ENCODE assay signal across 32 cellular contexts in genomic region chr22:32083814-32084213, GRCh38. TPM values are rescaled to one million over a fixed set of nuclear protein-coding genes. Genes with fewer than 3 reads are reported as not detected.
DNase-seq lines count a peak whose midpoint lies in the region; ATAC-seq, FAIRE-seq and TF ChIP-seq lines count a peak whose summit lies in the region.
"Had no signal": no experiment of that assay in that cellular context is flagged by ENCODE, and none has a peak within 500 bp of the region (broad histone marks: within the 10 kb centered on the region; RNA-seq: fewer than 3 reads in every experiment).

No MANE protein-coding gene starts in this region.

- H3K36me3 ChIP-seq in liver (ENCODE audit: control insufficient read depth in 4 of 4, insufficient read depth in 3 of 4, low read depth in 1 of 4, low read length in 3 of 4) (no peaks in the 10 kb centered on the region), HepG2 (replicated peaks in 1 of 2; ENCODE audit: control insufficient read depth in 1 of 2, insufficient read depth in 2 of 2, low read length in 2 of 2) (no peaks in the 10 kb centered on the region), neuronal stem cell (replicated peaks in 1 of 2; ENCODE audit: control insufficient read depth in 2 of 2, insufficient read depth in 2 of 2, low read length in 2 of 2) (no peaks in the 10 kb centered on the region)
- H3K36me3 ChIP-seq: BE2C, BLaER1 had no signal

- no peak overlapping the region for H2BK15ac ChIP-seq in neuronal stem cell (ENCODE audit: low read length)

- H3K9me3 ChIP-seq in liver (ENCODE audit: control insufficient read depth in 4 of 4, low read length in 3 of 4) = no peaks in the 10 kb centered on the region
- no peaks in the 10 kb centered on the region for H3K9me3 ChIP-seq in HepG2 (ENCODE audit: low read length)
- no peaks in the 10 kb centered on the region for H3K9me3 ChIP-seq in neuronal stem cell (replicated peaks in 1 of 2; ENCODE audit: control insufficient read depth in 2 of 2, insufficient read depth in 1 of 2, low read depth in 1 of 2, low read length in 2 of 2)
- H3K9me3 ChIP-seq: BE2C, BLaER1 had no signal

- H3K18ac ChIP-seq in neuronal stem cell (ENCODE audit: low read length) = peak overlapping the region; percentile 59

- POLR2A ChIA-PET in HepG2 (lab: Yijun Ruan, JAX) = no interaction called here

- CTCF ChIA-PET in HepG2 (lab: Yijun Ruan, JAX; ENCODE audit: low intra/inter-chr PET ratio, low total read pairs) = no interaction called here

- no peaks in the 10 kb centered on the region for H3K4me1 Mint-ChIP-seq in stimulated activated naive CD8-positive, alpha-beta T cell treated with anti-CD3 and anti-CD28 coated beads, Interleukin-15, amount 100 ng/mL, for 72 hours
- H3K4me1 Mint-ChIP-seq: CD4-positive, alpha-beta memory T cell; CD4-positive, CD25-positive, alpha-beta regulatory T cell; CD8-positive, alpha-beta memory T cell had no signal

- peaks cover 25% of the 10 kb centered on the region for H3K27me3 Mint-ChIP-seq in stimulated activated naive CD8-positive, alpha-beta T cell treated with anti-CD3 and anti-CD28 coated beads, Interleukin-15, amount 100 ng/mL, for 72 hours

- no peak overlapping the region for H2BK12ac ChIP-seq in neuronal stem cell (ENCODE audit: low read length)

- intact Hi-C loops in HepG2 (cut with micrococcal nuclease; ENCODE audit: unreplicated experiment) = loop anchor here (10.0 kb wide), 1 partner anchor 419 kb away; the partner anchor contains the start of gene PISD

- H2BK120ac ChIP-seq in neuronal stem cell (ENCODE audit: low read depth, low read length) = no peak overlapping the region

- H3K4me3 ChIP-seq in liver (ENCODE audit: low read depth in 1 of 3, low read length in 3 of 3) (no peak overlapping the region), HepG2 (replicated peaks in 1 of 3; ENCODE audit: insufficient read depth in 1 of 3, low read depth in 2 of 3, low read length in 3 of 3) (no peak overlapping the region), neuronal stem cell (ENCODE audit: low read length in 2 of 2) (no peak overlapping the region)
- H3K4me3 ChIP-seq: BLaER1, GM12878 had no signal

- no peak overlapping the region for H3K4ac ChIP-seq in neuronal stem cell (ENCODE audit: low read length)

- FAIRE-seq in HepG2 (lab: Jason Lieb, UNC) = no peak
- FAIRE-seq: A204.1, GM12878, GM12892, GM18507 had no signal

- no TSS peak for BruUV-seq in HepG2 (replicated peaks; lab: Mats Ljungman, UMichigan)

- no peak overlapping the region for H3K14ac ChIP-seq in neuronal stem cell (ENCODE audit: low read length)

- in situ Hi-C loops in HepG2 (cut with HindIII; ENCODE audit: extremely low pct_ligation_motif_present, low pct_unique_long_range_greater_than_20kb) = loop anchor here (5.0 to 25.0 kb wide), 2 partner anchors 107 to 422 kb away; partner anchors contain the start of gene PISD

- H3K9me3 Mint-ChIP-seq in stimulated activated naive CD8-positive, alpha-beta T cell treated with anti-CD3 and anti-CD28 coated beads, Interleukin-15, amount 100 ng/mL, for 72 hours = no peaks in the 10 kb centered on the region
- H3K9me3 Mint-ChIP-seq: CD14-positive monocyte; CD4-positive, alpha-beta memory T cell; CD8-positive, alpha-beta memory T cell had no signal

- no peak for TF ChIP-seq POLR2A in HepG2 (IDR thresholded peaks at IDR 0.05; ENCODE audit: insufficient read depth in 1 of 2, low read depth in 2 of 2, low read length in 2 of 2)

- no peak overlapping the region for H3K4me3 Mint-ChIP-seq in stimulated activated naive CD8-positive, alpha-beta T cell treated with anti-CD3 and anti-CD28 coated beads, Interleukin-15, amount 100 ng/mL, for 72 hours
- H3K4me3 Mint-ChIP-seq: CD14-positive monocyte; CD4-positive, alpha-beta memory T cell; CD4-positive, CD25-positive, alpha-beta regulatory T cell; CD8-positive, alpha-beta memory T cell had no signal

- no peak overlapping the region for H2AK5ac ChIP-seq in neuronal stem cell (ENCODE audit: low read depth, low read length)

- H3K79me1 ChIP-seq in neuronal stem cell (ENCODE audit: low read depth, low read length) = no peaks in the 10 kb centered on the region

- H4K8ac ChIP-seq in neuronal stem cell (ENCODE audit: low read depth, low read length) = no peak overlapping the region

- H3K4me1 ChIP-seq in liver (ENCODE audit: control insufficient read depth in 4 of 4, insufficient read depth in 4 of 4, low read length in 3 of 4) = peaks cover 0 to 24% (median 15%) of the 10 kb centered on the region in 4 donors
- H3K4me1 ChIP-seq in HepG2 (ENCODE audit: insufficient read depth, low read length) = no peaks in the 10 kb centered on the region
- peaks cover 0 to 2% of the 10 kb centered on the region in 2 donors for H3K4me1 ChIP-seq in neuronal stem cell (ENCODE audit: control insufficient read depth in 2 of 2, insufficient read depth in 1 of 2, low read depth in 1 of 2, low read length in 2 of 2)
- H3K4me1 ChIP-seq: BE2C, BLaER1 had no signal

- no peak overlapping the region for H2AFZ ChIP-seq in HepG2 (ENCODE audit: low read length)
- no peak overlapping the region for H2AFZ ChIP-seq in neuronal stem cell (ENCODE audit: low read length)

- no peaks in the 10 kb centered on the region for H3K79me2 ChIP-seq in HepG2 (ENCODE audit: insufficient read depth, low read length)

- H3K9ac ChIP-seq in liver (ENCODE audit: low read depth in 1 of 2, low read length in 2 of 2) (no peak overlapping the region), HepG2 (ENCODE audit: insufficient read depth, low read depth, low read length) (no peak overlapping the region), neuronal stem cell (ENCODE audit: low read depth, low read length, poor library complexity) (no peak overlapping the region)
- H3K9ac ChIP-seq: BLaER1 had no signal

- H4K20me1 ChIP-seq in HepG2 (ENCODE audit: insufficient read depth, low read length) = no peaks in the 10 kb centered on the region
- H4K20me1 ChIP-seq: BLaER1 had no signal

- TF ChIP-seq CTCF in liver (IDR thresholded peaks at IDR 0.05; ENCODE audit: low read depth, low read length, missing input control) (no peak), HepG2 (CRISPR knock-in tag; IDR thresholded peaks at IDR 0.05) (no peak)

- peak overlapping the region; percentile 62 for H3K23ac ChIP-seq in neuronal stem cell (ENCODE audit: low read depth, low read length, poor library complexity)

- H4K91ac ChIP-seq in neuronal stem cell (ENCODE audit: low read depth, low read length, poor library complexity) = no peak overlapping the region

- H3K4me2 ChIP-seq in HepG2 (ENCODE audit: low read depth, low read length) = no peak overlapping the region
- no peak overlapping the region for H3K4me2 ChIP-seq in neuronal stem cell (ENCODE audit: insufficient read depth, low read length, poor library complexity, severe bottlenecking)
- H3K4me2 ChIP-seq: BLaER1 had no signal

- H3K27me3 ChIP-seq in liver (ENCODE audit: control insufficient read depth in 4 of 4, insufficient read depth in 4 of 4, low read length in 3 of 4) = no peaks in the 10 kb centered on the region
- no peaks in the 10 kb centered on the region; a peak in 3 of 5 replicates for H3K27me3 ChIP-seq in HepG2 (ENCODE audit: control insufficient read depth in 1 of 2, insufficient read depth in 2 of 2, low read length in 2 of 2)
- peaks cover 0 to 3% (median 0%) of the 10 kb centered on the region in 3 experiments for H3K27me3 ChIP-seq in neuronal stem cell (ENCODE audit: control insufficient read depth in 3 of 3, insufficient read depth in 3 of 3, low read depth in 1 of 3, low read length in 3 of 3)
- H3K27me3 ChIP-seq: BLaER1 had no signal

- H3K27ac ChIP-seq in liver (ENCODE audit: low read depth in 1 of 2, low read length in 2 of 2) = no peak overlapping the region
- H3K27ac ChIP-seq in HepG2 (ENCODE audit: extremely low read length, insufficient read depth, low read length) = no peak overlapping the region
- H3K27ac ChIP-seq in neuronal stem cell (replicated peaks; ENCODE audit: low read length) = no peak overlapping the region
- H3K27ac ChIP-seq: BLaER1 had no signal

- TF ChIP-seq RAD21 in liver (IDR thresholded peaks at IDR 0.05) (no peak), HepG2 (CRISPR knock-in tag; IDR thresholded peaks at IDR 0.05) (no peak)

- H3K27ac Mint-ChIP-seq in stimulated activated naive CD8-positive, alpha-beta T cell treated with anti-CD3 and anti-CD28 coated beads, Interleukin-15, amount 100 ng/mL, for 72 hours = no peak overlapping the region
- H3K27ac Mint-ChIP-seq: CD14-positive monocyte; CD4-positive, alpha-beta memory T cell; CD4-positive, CD25-positive, alpha-beta regulatory T cell; CD8-positive, alpha-beta memory T cell had no signal

- DNase-seq in HepG2 (ENCODE audit: low spot score) (no peak), left lobe of liver (ENCODE audit: low spot score) (peak; percentile 63), neuronal stem cell (ENCODE audit: low spot score) (no peak), SW 1271 (lab: John Stamatoyannopoulos, UW) (no peak)
- DNase-seq in stimulated activated naive CD8-positive, alpha-beta T cell treated with anti-CD3 and anti-CD28 coated beads, Interleukin-15, amount 100 ng/mL, for 72 hours = no peak
- DNase-seq in stimulated activated naive CD8-positive, alpha-beta T cell treated with anti-CD3 and anti-CD28 coated beads, Interleukin-15, Interleukin-2, amounts not matched to agents 100 U/mL and 50 U/mL, for 24 hours = no peak
- DNase-seq: 8988T; ACHN; BE2C; C1 segment of cervical spinal cord; CD4-positive, alpha-beta memory T cell; CD4-positive, CD25-positive, alpha-beta regulatory T cell; CD8-positive, alpha-beta memory T cell; COR-L47; DMS 273 treated with DMSO at 0.1 percent for 48 hours; DMS153; DMS53; DMS79; DND-41; EL; GDM1 had no signal

- TF ChIP-seq EP300 in HepG2 (IDR thresholded peaks at IDR 0.05; ENCODE audit: low read depth in 2 of 2, low read length in 2 of 2) (no peak), HepG2 (CRISPR knock-in tag; IDR thresholded peaks at IDR 0.05; ENCODE audit: borderline replicate concordance) (no peak)

- H2BK5ac ChIP-seq in neuronal stem cell (ENCODE audit: low read length) = no peak overlapping the region

- no peak for ATAC-seq in HepG2
- peak; percentile 72 for ATAC-seq in left lobe of liver
- no peak for ATAC-seq in stimulated activated naive CD8-positive, alpha-beta T cell treated with anti-CD3 and anti-CD28 coated beads, Interleukin-15, amount 100 ng/mL, for 72 hours
- ATAC-seq in stimulated activated naive CD8-positive, alpha-beta T cell treated with anti-CD3 and anti-CD28 coated beads, Interleukin-15, Interleukin-2, amounts not matched to agents 100 U/mL and 50 U/mL, for 24 hours = no peak
- ATAC-seq: GM12878 had no signal

RNA-seq across cellular contexts. Expression of gene SLC5A1, which starts 40.8 kb away (rescaled TPM):
- total RNA-seq in liver (1 to 10 TPM in 1 of 2 donors, under 1 TPM in 1; under 0.01 to 6.4 TPM), HepG2 (2016; rRNA removed; fragmentation: Illumina TruSeq; extraction: Trizol) (not detected in 2 replicates), left lobe of liver (1.9 TPM)
- polyA plus RNA-seq in liver (1 to 10 TPM; 1.0 to 3.9 TPM), HepG2 (2011; rRNA removed) (not detected in 2 replicates)
- total RNA-seq in HepG2 (2016; cell fraction: cytosol; rRNA removed; fragmentation: Illumina TruSeq; extraction: Trizol; ENCODE audit: low read depth) = not detected in 2 replicates
- not detected in 2 replicates for total RNA-seq in HepG2 (2016; cell fraction: insoluble cytoplasmic fraction; rRNA removed; fragmentation: Illumina TruSeq; extraction: Trizol)
- not detected in 2 replicates for total RNA-seq in HepG2 (2016; cell fraction: membrane; rRNA removed; fragmentation: Illumina TruSeq; extraction: Trizol)
- not detected in 2 replicates for total RNA-seq in HepG2 (2016; cell fraction: nucleus; rRNA removed; fragmentation: Illumina TruSeq; extraction: Trizol)
- not detected in 2 replicates for polyA plus RNA-seq in HepG2 (2011; cell fraction: cytosol; rRNA removed)
- not detected in 2 replicates for polyA plus RNA-seq in HepG2 (2011; cell fraction: nucleus; rRNA removed)
- not detected in 2 replicates for polyA plus RNA-seq in HepG2 (2012)
- polyA plus RNA-seq in HepG2 (2016; cell fraction: cytosol; fragmentation: Illumina TruSeq; extraction: Trizol; ENCODE audit: low read depth) = not detected in 2 replicates
- not detected in 2 replicates for polyA plus RNA-seq in HepG2 (2016; cell fraction: insoluble cytoplasmic fraction; fragmentation: Illumina TruSeq; extraction: Trizol; ENCODE audit: low read depth)
- polyA plus RNA-seq in HepG2 (2016; cell fraction: membrane; fragmentation: Illumina TruSeq; extraction: Trizol; ENCODE audit: low read depth) = not detected in 2 replicates
- not detected in 2 replicates for polyA plus RNA-seq in HepG2 (2016; cell fraction: nucleus; fragmentation: Illumina TruSeq; extraction: Trizol; ENCODE audit: insufficient read depth, low read depth)
- not detected in 2 replicates for polyA minus RNA-seq in HepG2 (2011; rRNA and poly(A)+ RNA removed; ENCODE audit: low replicate concordance)
- polyA minus RNA-seq in HepG2 (2011; cell fraction: cytosol; rRNA and poly(A)+ RNA removed) = not detected in 2 replicates
- not detected in 2 replicates for polyA minus RNA-seq in HepG2 (2011; cell fraction: nucleus; rRNA and poly(A)+ RNA removed)
- polyA plus RNA-seq in neuronal stem cell (2013, experiment 1 of 2) = 0.01 TPM
- 0.03 TPM for polyA plus RNA-seq in neuronal stem cell (2013, experiment 2 of 2)
- total RNA-seq: A673; CD4-positive, alpha-beta memory T cell; CD4-positive, CD25-positive, alpha-beta regulatory T cell; CD8-positive, alpha-beta memory T cell; Daoy; G401; GM12878 had no signal
- polyA plus RNA-seq: AG04450; CD14-positive monocyte; CD4-positive, alpha-beta memory T cell; CD4-positive, CD25-positive, alpha-beta regulatory T cell; CD8-positive, alpha-beta memory T cell had no signal
